ENCODE assay signal across 27 cellular contexts in the genomic region with DNA sequence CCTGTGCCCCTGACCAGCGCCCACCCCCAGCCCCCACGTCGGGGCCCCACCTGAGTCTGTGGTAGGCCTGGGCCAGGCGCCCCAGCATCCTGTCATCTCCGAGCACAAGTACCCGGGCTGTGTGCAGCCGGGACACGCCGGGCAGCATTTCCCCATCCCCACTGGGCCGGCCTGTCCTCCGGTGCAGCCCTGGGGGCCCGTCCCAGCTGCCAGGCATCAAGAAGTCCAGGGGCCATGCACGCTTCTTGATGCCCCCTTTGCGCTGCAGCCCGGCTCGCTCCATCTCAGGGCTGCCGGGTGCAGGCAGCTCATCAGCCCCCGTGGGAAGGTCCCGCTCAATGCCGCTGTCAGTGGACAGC. TPM values are rescaled to one million over a fixed set of nuclear protein-coding genes. Genes with fewer than 3 reads are reported as not detected.
"Had no signal": no experiment of that assay in that cellular context is flagged by ENCODE, and none has a peak within 500 bp of the region (broad histone marks: within the 10 kb centered on the region; RNA-seq: fewer than 3 reads in every experiment).

No MANE protein-coding gene starts in this region.

- H3K4me2 ChIP-seq: SK-N-SH had no signal

- H3K9me3 ChIP-seq: SJCRH30 had no signal

- ATAC-seq: activated T-cell treated with anti-CD3 and anti-CD28 coated beads, Interleukin-2, amount 50 U/mL, for 4 hours; Panc1 had no signal

- H3K27me3 ChIP-seq: brain microvascular endothelial cell, cardiac muscle cell, SJCRH30 had no signal

- H3K27ac ChIP-seq: brain microvascular endothelial cell, cardiac muscle cell, RWPE1, SJCRH30, VCaP had no signal

- DNase-seq: activated CD4-positive, alpha-beta memory T cell treated with anti-CD3 and anti-CD28 coated beads, Interleukin-2, amount 10 ng/mL, durations not matched to agents 7 days and 5 days; activated CD4-positive, alpha-beta T cell treated with anti-CD3 and anti-CD28 coated beads, Interleukin-2, amount 50 U/mL, for 1 hour; activated CD4-positive, CD25-positive, alpha-beta regulatory T cell; activated gamma-delta T cell; activated naive CD4-positive, alpha-beta T cell treated with anti-CD3 and anti-CD28 coated beads for 36 hours; activated T-cell treated with anti-CD3 and anti-CD28 coated beads, Interleukin-2, amount 50 U/mL, for 4 hours; brain microvascular endothelial cell; KBM-7; NCI-H1048; NCI-H1417 treated with DMSO at 0.1 percent for 48 hours; NCI-H1694; NCI-H2029; NCI-H345; NCI-H510A; NCI-H526 treated with DMSO at 0.1 percent for 48 hours; NCI-H82; Right ventricle myocardium superior; SJCRH30; T-helper 1 cell had no signal

- H3K9me2 ChIP-seq: SK-N-SH had no signal

- H3K4me1 ChIP-seq: SJCRH30 had no signal

- H3K36me3 ChIP-seq: brain microvascular endothelial cell, cardiac muscle cell, SJCRH30 had no signal

- H3K4me3 ChIP-seq: cardiac muscle cell, SJCRH30 had no signal

- H3K9ac ChIP-seq: SK-N-SH had no signal

RNA-seq across cellular contexts. Expression of a gene that starts 29.3 kb away (rescaled TPM):
- total RNA-seq: activated naive CD4-positive, alpha-beta T cell treated with anti-CD3 and anti-CD28 coated beads for 36 hours; cardiac muscle cell; LHCN-M2; M059J; OCI-LY7; SJCRH30 had no signal
- polyA plus RNA-seq: cardiac muscle cell, SK-N-SH had no signal

RNA-seq across cellular contexts. Expression of a gene that starts 39.0 kb away (rescaled TPM):
- total RNA-seq: cardiac muscle cell, LHCN-M2, M059J, OCI-LY7, SJCRH30 had no signal
